In genomic region chr7:1511829-1512422, GRCh38 we compare ENCODE assay signal across 24 cellular contexts. TPM values are rescaled to one million over a fixed set of nuclear protein-coding genes. Genes with fewer than 3 reads are reported as not detected.
DNase-seq lines count a peak whose midpoint lies in the region; ATAC-seq lines count a peak whose summit lies in the region.
"Had no signal": no experiment of that assay in that cellular context is flagged by ENCODE, and none has a peak within 500 bp of the region (broad histone marks: within the 10 kb centered on the region; RNA-seq: fewer than 3 reads in every experiment).

No MANE protein-coding gene starts in this region.

- peaks cover 2 to 26% (median 14%) of the 10 kb centered on the region in 4 donors for H3K4me1 Mint-ChIP-seq in CD4-positive, alpha-beta memory T cell
- H3K4me1 Mint-ChIP-seq in stimulated activated memory B cell treated with anti-CD40 and anti-IgM and Interleukin-4, amounts not matched to agents 10 μg/mL and 1 μg/mL and 100 μg/mL, for 72 hours = peaks cover 38% of the 10 kb centered on the region

- CTCF ChIA-PET in CD4-positive, alpha-beta memory T cell (lab: Charles Lee; ENCODE audit: partially characterized antibody) = interaction anchor here (0.6 to 1.0 kb wide), 2 partner anchors 67 to 72 kb away, joined by 3 read pairs; no protein-coding TSS in a partner anchor

- H3K14ac ChIP-seq in mesenchymal stem cell (ENCODE audit: low read length in 2 of 2) = no peak overlapping the region

- WGBS in mesenchymal stem cell = 93% methylated on average over 18 of the region's 18 CpGs

- no peak overlapping the region for H2BK15ac ChIP-seq in mesenchymal stem cell (ENCODE audit: low read depth, poor library complexity, severe bottlenecking)

- H3K18ac ChIP-seq in mesenchymal stem cell (ENCODE audit: low read depth in 1 of 2, low read length in 2 of 2) = no peak overlapping the region

- H3K27me3 Mint-ChIP-seq in CD4-positive, alpha-beta memory T cell = no peaks in the 10 kb centered on the region
- H3K27me3 Mint-ChIP-seq in stimulated activated memory B cell treated with anti-CD40 and anti-IgM and Interleukin-4, amounts not matched to agents 10 μg/mL and 1 μg/mL and 100 μg/mL, for 72 hours = no peaks in the 10 kb centered on the region
- H3K27me3 Mint-ChIP-seq: activated CD4-positive, alpha-beta memory T cell treated with anti-CD3 and anti-CD28 coated beads, Interleukin-2, amount 10 ng/mL, durations not matched to agents 7 days and 5 days had no signal

- H2BK12ac ChIP-seq in mesenchymal stem cell (ENCODE audit: low read length in 2 of 2) = no peak overlapping the region

- H3K27me3 ChIP-seq in CD4-positive, alpha-beta memory T cell (ENCODE audit: insufficient read depth, low read length) = no peaks in the 10 kb centered on the region
- no peaks in the 10 kb centered on the region for H3K27me3 ChIP-seq in mesenchymal stem cell (ENCODE audit: control insufficient read depth in 1 of 2, insufficient read depth in 1 of 2, low read length in 2 of 2)
- H3K27me3 ChIP-seq: breast epithelium, MG63 had no signal

- H3K4me3 Mint-ChIP-seq in CD4-positive, alpha-beta memory T cell = no peak overlapping the region
- H3K4me3 Mint-ChIP-seq in stimulated activated memory B cell treated with anti-CD40 and anti-IgM and Interleukin-4, amounts not matched to agents 10 μg/mL and 1 μg/mL and 100 μg/mL, for 72 hours = no peak overlapping the region
- H3K4me3 Mint-ChIP-seq: activated CD4-positive, alpha-beta memory T cell treated with anti-CD3 and anti-CD28 coated beads, Interleukin-2, amount 10 ng/mL, durations not matched to agents 7 days and 5 days; HFFc6; neural crest cell had no signal

- peaks cover 20% of the 10 kb centered on the region for H3K4me1 ChIP-seq in CD4-positive, alpha-beta memory T cell (ENCODE audit: insufficient read depth, low read length)
- H3K4me1 ChIP-seq in mesenchymal stem cell (ENCODE audit: control insufficient read depth, insufficient read depth, low read depth, low read length) = peaks cover 29% of the 10 kb centered on the region

- no peak overlapping the region for H3K4me3 ChIP-seq in CD4-positive, alpha-beta memory T cell (ENCODE audit: low read length in 2 of 2)
- no peak overlapping the region for H3K4me3 ChIP-seq in mesenchymal stem cell (ENCODE audit: insufficient read depth in 1 of 2, low read depth in 1 of 2, low read length in 2 of 2)
- H3K4me3 ChIP-seq: breast epithelium, gastroesophageal sphincter, K562, MG63, PC-9 had no signal

- peak overlapping the region; percentile 12 for H4K8ac ChIP-seq in mesenchymal stem cell (ENCODE audit: low read length)

- no peaks in the 10 kb centered on the region for H3K36me3 ChIP-seq in CD4-positive, alpha-beta memory T cell (ENCODE audit: insufficient read depth, low read length)
- H3K36me3 ChIP-seq in KOPT-K1 (ENCODE audit: insufficient read depth, low read length) (no peaks in the 10 kb centered on the region), mesenchymal stem cell (ENCODE audit: control insufficient read depth in 1 of 2, insufficient read depth in 2 of 2, low read depth in 1 of 2, low read length in 2 of 2) (no peaks in the 10 kb centered on the region)
- H3K36me3 ChIP-seq: breast epithelium, gastroesophageal sphincter, MG63 had no signal

- intact Hi-C loops in CD4-positive, alpha-beta memory T cell (cut with micrococcal nuclease) = no loop called here

- no peak overlapping the region for H3K4me2 ChIP-seq in mesenchymal stem cell (ENCODE audit: low read length, poor library complexity, severe bottlenecking)

- no peak overlapping the region for H4K91ac ChIP-seq in mesenchymal stem cell (ENCODE audit: low read length)

- POLR2A ChIA-PET in CD4-positive, alpha-beta memory T cell (lab: Charles Lee; ENCODE audit: partially characterized antibody) = no interaction called here

- no peak overlapping the region for H3K27ac ChIP-seq in CD4-positive, alpha-beta memory T cell (ENCODE audit: low read depth, low read length)
- H3K27ac ChIP-seq in KOPT-K1 (ENCODE audit: low read depth, low read length, poor library complexity, severe bottlenecking) (peak overlapping the region; percentile 96), mesenchymal stem cell (ENCODE audit: low read length, poor library complexity, severe bottlenecking) (no peak overlapping the region)

- no peak overlapping the region for H2AFZ ChIP-seq in mesenchymal stem cell (ENCODE audit: low read depth, low read length)
- H2AFZ ChIP-seq: PC-9 had no signal

- ATAC-seq in stimulated activated memory B cell treated with anti-CD40 and anti-IgM and Interleukin-4, amounts not matched to agents 10 μg/mL and 1 μg/mL and 100 μg/mL, for 72 hours = no peak
- ATAC-seq: gastroesophageal sphincter, K562 had no signal

- DNase-seq in CD4-positive, alpha-beta memory T cell = no peak
- no peak for DNase-seq in mesenchymal stem cell
- DNase-seq in NCI-H510A treated with DMSO at 0.1 percent for 48 hours (lab: John Stamatoyannopoulos, UW) = no peak
- DNase-seq in SHP77 (lab: John Stamatoyannopoulos, UW) = no peak
- DNase-seq in stimulated activated CD4-positive, alpha-beta T cell treated with anti-CD3 and anti-CD28 coated beads, Interleukin-4, amount 100 ng/mL, for 24 hours = no peak
- DNase-seq: activated CD4-positive, CD25-positive, alpha-beta regulatory T cell treated with anti-CD3 and anti-CD28 coated beads, Interleukin-2, amount 50 U/mL, for 72 hours; DMS 273 treated with DMSO at 0.1 percent for 48 hours; HFFc6; hypothalamus; left cardiac atrium; MG63; NCI-H2029 treated with DMSO at 0.1 percent for 48 hours; NCI-H526; SHP77 treated with DMSO at 0.1 percent for 48 hours had no signal

- no peak overlapping the region for H2BK120ac ChIP-seq in mesenchymal stem cell (ENCODE audit: low read depth, low read length)

- no peaks in the 10 kb centered on the region for H3K9me3 Mint-ChIP-seq in CD4-positive, alpha-beta memory T cell
- no peaks in the 10 kb centered on the region for H3K9me3 Mint-ChIP-seq in stimulated activated memory B cell treated with anti-CD40 and anti-IgM and Interleukin-4, amounts not matched to agents 10 μg/mL and 1 μg/mL and 100 μg/mL, for 72 hours
- H3K9me3 Mint-ChIP-seq: activated CD4-positive, alpha-beta memory T cell treated with anti-CD3 and anti-CD28 coated beads, Interleukin-2, amount 10 ng/mL, durations not matched to agents 7 days and 5 days; activated naive CD4-positive, alpha-beta T cell treated with anti-CD3 and anti-CD28 coated beads, Interleukin-2, amount 50 U/mL, for 72 hours; HFFc6; neural crest cell had no signal

- H2AK5ac ChIP-seq in mesenchymal stem cell (ENCODE audit: low read length, severe bottlenecking) = no peak overlapping the region

- H3K9ac ChIP-seq in mesenchymal stem cell (ENCODE audit: low read length) = no peak overlapping the region

- H3K79me1 ChIP-seq in mesenchymal stem cell (replicated peaks; ENCODE audit: low read length, poor library complexity, severe bottlenecking) = no peaks in the 10 kb centered on the region

- H3K23ac ChIP-seq in mesenchymal stem cell (ENCODE audit: low read length in 2 of 2) = no peak overlapping the region

- H3K9me3 ChIP-seq in CD4-positive, alpha-beta memory T cell (ENCODE audit: control insufficient read depth in 1 of 2, low read length in 2 of 2) = no peaks in the 10 kb centered on the region
- H3K9me3 ChIP-seq in KOPT-K1 (ENCODE audit: insufficient read depth, low read length, poor library complexity, severe bottlenecking) (no peaks in the 10 kb centered on the region), mesenchymal stem cell (ENCODE audit: control insufficient read depth, low read length) (no peaks in the 10 kb centered on the region)
- H3K9me3 ChIP-seq: breast epithelium, gastroesophageal sphincter, MG63 had no signal

- no peaks in the 10 kb centered on the region for H3K36me3 Mint-ChIP-seq in CD4-positive, alpha-beta memory T cell
- H3K36me3 Mint-ChIP-seq in stimulated activated memory B cell treated with anti-CD40 and anti-IgM and Interleukin-4, amounts not matched to agents 10 μg/mL and 1 μg/mL and 100 μg/mL, for 72 hours = no peaks in the 10 kb centered on the region

- no peak overlapping the region for H2BK5ac ChIP-seq in mesenchymal stem cell (ENCODE audit: low read depth, low read length, poor library complexity, severe bottlenecking)

- peak overlapping the region in 4 of 7 donors; percentile 47 to 61 (median 52) for H3K27ac Mint-ChIP-seq in CD4-positive, alpha-beta memory T cell
- peak overlapping the region; percentile 81 for H3K27ac Mint-ChIP-seq in stimulated activated memory B cell treated with anti-CD40 and anti-IgM and Interleukin-4, amounts not matched to agents 10 μg/mL and 1 μg/mL and 100 μg/mL, for 72 hours
- H3K27ac Mint-ChIP-seq: HFFc6 had no signal

- no peak overlapping the region for H3K4ac ChIP-seq in mesenchymal stem cell (ENCODE audit: low read depth in 1 of 2, low read length in 2 of 2)

RNA-seq across cellular contexts. Expression of gene INTS1, which starts 7.7 kb away (rescaled TPM):
- total RNA-seq in CD4-positive, alpha-beta memory T cell = 100 to 1,000 TPM; 135 to 137 TPM
- polyA plus RNA-seq in CD4-positive, alpha-beta memory T cell = 10 to 100 TPM in 1 of 2 donors, 1 to 10 TPM in 1; 6.0 to 29.2 TPM
- 23.4 TPM for polyA plus RNA-seq in mesenchymal stem cell (2013, experiment 1 of 2)
- 22.7 TPM for polyA plus RNA-seq in mesenchymal stem cell (2013, experiment 2 of 2)

RNA-seq across cellular contexts. Expression of gene MAFK, which starts 18.6 kb away (rescaled TPM):
- 10 to 100 TPM; 50.1 to 50.3 TPM for total RNA-seq in CD4-positive, alpha-beta memory T cell
- polyA plus RNA-seq in CD4-positive, alpha-beta memory T cell = 1 to 10 TPM in 1 of 2 donors, under 1 TPM in 1; 0.32 to 1.0 TPM
- 12.8 TPM for polyA plus RNA-seq in mesenchymal stem cell (2013, experiment 1 of 2)
- 12.8 TPM for polyA plus RNA-seq in mesenchymal stem cell (2013, experiment 2 of 2)

RNA-seq across cellular contexts. Expression of gene TMEM184A, which starts 44.1 kb away (rescaled TPM):
- not detected for total RNA-seq in CD4-positive, alpha-beta memory T cell
- not detected for polyA plus RNA-seq in CD4-positive, alpha-beta memory T cell
- polyA plus RNA-seq in mesenchymal stem cell (2013, experiment 1 of 2) = 0.39 TPM
- polyA plus RNA-seq in mesenchymal stem cell (2013, experiment 2 of 2) = 0.45 TPM
- total RNA-seq: activated CD4-positive, alpha-beta memory T cell treated with anti-CD3 and anti-CD28 coated beads, Interleukin-2, amount 10 ng/mL, durations not matched to agents 7 days and 5 days; neural crest cell; T-helper 2 cell treated with Interferon-gamma antibody and Interleukin-4, amounts not matched to agents 100 ng/mL and 5 ng/mL, for 36 hours had no signal

RNA-seq across cellular contexts. Expression of gene MICALL2, which starts 52.7 kb away (rescaled TPM):
- total RNA-seq in CD4-positive, alpha-beta memory T cell = 1 to 10 TPM; 2.6 to 3.3 TPM
- polyA plus RNA-seq in CD4-positive, alpha-beta memory T cell = under 1 TPM in 1 of 2 donors, not detected in 1; 0.44 TPM
- polyA plus RNA-seq in mesenchymal stem cell (2013, experiment 1 of 2) = 31.0 TPM
- 31.5 TPM for polyA plus RNA-seq in mesenchymal stem cell (2013, experiment 2 of 2)

RNA-seq across cellular contexts. Expression of gene PSMG3, which starts 57.9 kb away (rescaled TPM):
- 10 to 100 TPM; 19.3 to 22.2 TPM for total RNA-seq in CD4-positive, alpha-beta memory T cell
- 10 to 100 TPM; 39.7 to 50.2 TPM for polyA plus RNA-seq in CD4-positive, alpha-beta memory T cell
- polyA plus RNA-seq in mesenchymal stem cell (2013, experiment 1 of 2) = 7.3 TPM
- 8.7 TPM for polyA plus RNA-seq in mesenchymal stem cell (2013, experiment 2 of 2)
